Comparison of ENCODE assay signal across 18 cellular contexts in genomic region chr3:146528954-146529353, GRCh38. TPM values are rescaled to one million over a fixed set of nuclear protein-coding genes. Genes with fewer than 3 reads are reported as not detected.
"Had no signal": no experiment of that assay in that cellular context is flagged by ENCODE, and none has a peak within 500 bp of the region (broad histone marks: within the 10 kb centered on the region; RNA-seq: fewer than 3 reads in every experiment).

No MANE protein-coding gene starts in this region.

- H3K4me3 Mint-ChIP-seq: neural crest cell; stimulated activated memory B cell treated with anti-CD40 and anti-IgM and Interleukin-4, amounts not matched to agents 10 μg/mL and 1 μg/mL and 100 μg/mL, for 72 hours had no signal

- H3K4me1 ChIP-seq: gastrocnemius medialis had no signal

- H3K27me3 Mint-ChIP-seq: progenitor cell of endocrine pancreas; stimulated activated memory B cell treated with anti-CD40 and anti-IgM and Interleukin-4, amounts not matched to agents 10 μg/mL and 1 μg/mL and 100 μg/mL, for 72 hours had no signal

- H3K4me1 Mint-ChIP-seq: stimulated activated memory B cell treated with anti-CD40 and anti-IgM and Interleukin-4, amounts not matched to agents 10 μg/mL and 1 μg/mL and 100 μg/mL, for 72 hours had no signal

- ATAC-seq: activated naive CD4-positive, alpha-beta T cell treated with anti-CD3 and anti-CD28 coated beads, Interleukin-2, amount 50 U/mL, for 72 hours; gastrocnemius medialis; right cardiac atrium; stimulated activated memory B cell treated with anti-CD40 and anti-IgM and Interleukin-4, amounts not matched to agents 10 μg/mL and 1 μg/mL and 100 μg/mL, for 72 hours had no signal

- H3K9me3 Mint-ChIP-seq: activated naive CD4-positive, alpha-beta T cell treated with anti-CD3 and anti-CD28 coated beads, Interleukin-2, amount 50 U/mL, for 72 hours; neural crest cell; stimulated activated memory B cell treated with anti-CD40 and anti-IgM and Interleukin-4, amounts not matched to agents 10 μg/mL and 1 μg/mL and 100 μg/mL, for 72 hours had no signal

- H3K4me3 ChIP-seq: dorsolateral prefrontal cortex, esophagus muscularis mucosa, gastrocnemius medialis, spleen, tibial nerve had no signal

- DNase-seq: activated CD4-positive, CD25-positive, alpha-beta regulatory T cell; activated effector memory CD4-positive, alpha-beta T cell treated with Interleukin-2 at 50 U/mL for 16 hours; activated T-cell treated with anti-CD3 and anti-CD28 coated beads, Interleukin-2, amount 50 U/mL, for 1 hour; amniotic stem cell; dorsolateral prefrontal cortex; gastrocnemius medialis; mesendoderm; right cardiac atrium; spleen; stimulated activated CD4-positive, alpha-beta T cell treated with anti-CD3 and anti-CD28 coated beads, Interleukin-1b, Interleukin-23, amount 100 ng/mL, for 48 hours had no signal

- H3K27ac Mint-ChIP-seq: activated naive CD4-positive, alpha-beta T cell treated with anti-CD3 and anti-CD28 coated beads, Interleukin-2, amount 50 U/mL, for 72 hours; progenitor cell of endocrine pancreas; stimulated activated memory B cell treated with anti-CD40 and anti-IgM and Interleukin-4, amounts not matched to agents 10 μg/mL and 1 μg/mL and 100 μg/mL, for 72 hours had no signal

- H3K9me3 ChIP-seq: esophagus muscularis mucosa, gastrocnemius medialis, spleen, tibial nerve had no signal

- FAIRE-seq: keratinocyte had no signal

- H3K27ac ChIP-seq: dorsolateral prefrontal cortex, esophagus muscularis mucosa, gastrocnemius medialis, tibial nerve had no signal

RNA-seq across cellular contexts. Expression of gene PLSCR2, which starts 59.6 kb away (rescaled TPM):
- polyA plus RNA-seq: keratinocyte, liver, right cardiac atrium, spleen had no signal
